In the genomic region with DNA sequence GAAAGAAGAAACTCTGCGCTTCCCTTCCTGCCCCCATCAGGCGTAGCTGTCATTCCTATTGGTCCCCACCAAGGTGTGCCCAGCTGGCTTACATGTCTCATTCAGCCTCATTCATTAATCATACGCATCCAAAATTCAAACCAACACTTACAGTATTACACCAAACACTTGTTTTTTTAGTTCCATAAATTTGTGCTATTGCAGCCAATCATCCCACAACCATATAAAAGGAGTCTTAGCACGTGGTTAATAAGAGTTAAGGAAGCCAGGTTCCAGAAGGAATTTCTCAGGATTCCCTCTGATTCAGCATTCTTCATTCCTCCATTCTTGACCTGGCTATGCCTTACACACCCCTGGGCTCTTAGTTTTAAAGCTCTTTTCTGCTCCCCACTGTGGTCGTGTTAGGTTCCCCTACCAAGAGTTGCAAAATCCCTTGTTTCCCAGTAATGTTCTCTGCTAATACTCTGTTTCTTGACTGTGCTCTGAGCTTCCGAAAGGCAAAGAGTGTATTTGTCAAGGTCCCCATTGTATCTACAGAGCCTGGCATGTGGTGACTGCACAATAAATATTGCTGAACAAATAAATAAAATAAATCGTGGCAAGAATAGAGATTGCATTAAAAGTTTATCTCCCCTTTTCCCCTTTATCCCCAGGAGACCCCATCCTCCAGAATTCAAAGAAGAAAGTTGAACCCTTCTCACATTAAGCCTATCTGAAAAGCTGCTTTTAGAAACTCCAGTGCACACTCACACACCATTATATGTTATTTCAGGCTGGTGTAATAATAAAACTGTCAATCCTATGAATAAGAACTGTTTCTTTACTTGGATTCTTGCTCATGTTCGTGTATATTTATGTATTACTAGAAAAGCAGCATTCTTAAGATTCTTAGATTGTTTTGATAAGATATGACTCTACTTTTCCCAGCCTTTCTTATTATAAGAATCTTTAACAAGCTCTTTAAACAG, we compare ENCODE assay signal across 15 cellular contexts.
DNase-seq lines count a peak whose midpoint lies in the region; TF ChIP-seq lines count a peak whose summit lies in the region.
"Had no signal": no experiment of that assay in that cellular context is flagged by ENCODE, and none has a peak within 500 bp of the region (broad histone marks: within the 10 kb centered on the region; RNA-seq: fewer than 3 reads in every experiment).

No MANE protein-coding gene starts in this region.

- H3K27ac ChIP-seq in brain microvascular endothelial cell: peak overlapping the region; percentile 97
- H3K27ac ChIP-seq in CD8-positive, alpha-beta memory T cell (ENCODE audit: low read depth, low read length): no peak overlapping the region
- H3K27ac ChIP-seq: neutrophil had no signal

- no peaks in the 10 kb centered on the region for H3K4me1 ChIP-seq in CD8-positive, alpha-beta memory T cell (ENCODE audit: insufficient read depth, low read length)

- H3K4me3 Mint-ChIP-seq in CD8-positive, alpha-beta memory T cell: no peak overlapping the region

- no peak overlapping the region for H3K27ac Mint-ChIP-seq in CD8-positive, alpha-beta memory T cell

- TF ChIP-seq CTCF in AG04449 (IDR thresholded peaks at IDR 0.05; ENCODE audit: insufficient read depth, low read length, missing control alignments) (no peak), brain microvascular endothelial cell (IDR thresholded peaks at IDR 0.05; ENCODE audit: low read depth, low read length, missing control alignments) (no peak)

- DNase-seq in AG04449 (ENCODE audit: low read depth, low spot score): peak; percentile 69
- peak; percentile 75 for DNase-seq in HT-29 (ENCODE audit: low spot score)
- peak; percentile 49 for DNase-seq in brain microvascular endothelial cell
- peak; percentile 91 for DNase-seq in kidney glomerular epithelial cell (lab: John Stamatoyannopoulos, UW)
- no peak for DNase-seq in activated CD4-positive, CD25-positive, alpha-beta regulatory T cell treated with anti-CD3 and anti-CD28 coated beads, Interleukin-2, amount 50 U/mL, for 72 hours
- no peak for DNase-seq in CD8-positive, alpha-beta memory T cell
- no peak for DNase-seq in activated CD4-positive, CD25-positive, alpha-beta regulatory T cell (lab: John Stamatoyannopoulos, UW)
- DNase-seq in SK-N-DZ (ENCODE audit: low spot score): no peak
- DNase-seq: activated CD4-positive, alpha-beta T cell treated with anti-CD3 and anti-CD28 coated beads for 1 hour; activated gamma-delta T cell treated with Interleukin-2 at 50 U/mL for 16 hours; effector CD8-positive, alpha-beta T cell; NCI-H1930 had no signal

- CTCF ChIA-PET in AG04449 (lab: Yijun Ruan, JAX): no interaction called here
- CTCF ChIA-PET in CD8-positive, alpha-beta memory T cell (lab: Charles Lee): no interaction called here

- H3K9me3 ChIP-seq in CD8-positive, alpha-beta memory T cell (ENCODE audit: low read length): no peaks in the 10 kb centered on the region
- H3K9me3 ChIP-seq: neutrophil, thoracic aorta had no signal

- H3K36me3 Mint-ChIP-seq in CD8-positive, alpha-beta memory T cell: no peaks in the 10 kb centered on the region

- peaks cover 4 to 16% (median 10%) of the 10 kb centered on the region in 5 donors for H3K9me3 Mint-ChIP-seq in CD8-positive, alpha-beta memory T cell

- no peaks in the 10 kb centered on the region for H3K36me3 ChIP-seq in brain microvascular endothelial cell (replicated peaks)
- no peaks in the 10 kb centered on the region for H3K36me3 ChIP-seq in CD8-positive, alpha-beta memory T cell (ENCODE audit: insufficient read depth, low read length)
- H3K36me3 ChIP-seq: BLaER1 treated with 17β-estradiol and CSF1 and Interleukin-3, amounts not matched to agents 10 nM and 100 nM; neutrophil; thoracic aorta had no signal

- H3K27me3 ChIP-seq in brain microvascular endothelial cell (replicated peaks): no peaks in the 10 kb centered on the region
- H3K27me3 ChIP-seq in CD8-positive, alpha-beta memory T cell (ENCODE audit: insufficient read depth, low read length, poor library complexity, severe bottlenecking): no peaks in the 10 kb centered on the region
- H3K27me3 ChIP-seq: BLaER1 treated with 17β-estradiol and CSF1 and Interleukin-3, amounts not matched to agents 10 nM and 100 nM; neutrophil had no signal

- POLR2A ChIA-PET in AG04449 (lab: Yijun Ruan, JAX): interaction anchor here (0.6 to 1.2 kb wide), 3 partner anchors 87 to 513 kb away, joined by 3 to 4 read pairs (median 4); no protein-coding TSS in a partner anchor
- POLR2A ChIA-PET in CD8-positive, alpha-beta memory T cell (lab: Charles Lee): no interaction called here

- H3K4me3 ChIP-seq in AG04449 (ENCODE audit: low read depth, low read length) (no peak overlapping the region), brain microvascular endothelial cell (ENCODE audit: low read depth, low read length) (no peak overlapping the region)
- no peak overlapping the region for H3K4me3 ChIP-seq in CD8-positive, alpha-beta memory T cell (ENCODE audit: low read length)
- H3K4me3 ChIP-seq: BLaER1 treated with 17β-estradiol and CSF1 and Interleukin-3, amounts not matched to agents 10 nM and 100 nM; thoracic aorta had no signal

- H3K27me3 Mint-ChIP-seq in CD8-positive, alpha-beta memory T cell: no peaks in the 10 kb centered on the region

- in situ Hi-C loops in brain microvascular endothelial cell (cut with HindIII; ENCODE audit: low pct_ligation_motif_present, low sequenced_read_pairs): no loop called here

- H3K4me1 Mint-ChIP-seq in CD8-positive, alpha-beta memory T cell: no peaks in the 10 kb centered on the region

Comparison
In these comparisons a context has a peak if more than half of its experiments do, and no peak if none do; other contexts are left out.
1. DNase-seq: peak in AG04449 (single experiment), HT-29 (single experiment), brain microvascular endothelial cell (single experiment) and kidney glomerular epithelial cell (single experiment); none in activated CD4-positive, CD25-positive, alpha-beta regulatory T cell treated with anti-CD3 and anti-CD28 coated beads, Interleukin-2, amount 50 U/mL, for 72 hours (single experiment), CD8-positive, alpha-beta memory T cell (0 of 5), activated CD4-positive, CD25-positive, alpha-beta regulatory T cell (0 of 4) and SK-N-DZ (single experiment).